Comparison of ENCODE assay signal across 8 cellular contexts in the genomic region with DNA sequence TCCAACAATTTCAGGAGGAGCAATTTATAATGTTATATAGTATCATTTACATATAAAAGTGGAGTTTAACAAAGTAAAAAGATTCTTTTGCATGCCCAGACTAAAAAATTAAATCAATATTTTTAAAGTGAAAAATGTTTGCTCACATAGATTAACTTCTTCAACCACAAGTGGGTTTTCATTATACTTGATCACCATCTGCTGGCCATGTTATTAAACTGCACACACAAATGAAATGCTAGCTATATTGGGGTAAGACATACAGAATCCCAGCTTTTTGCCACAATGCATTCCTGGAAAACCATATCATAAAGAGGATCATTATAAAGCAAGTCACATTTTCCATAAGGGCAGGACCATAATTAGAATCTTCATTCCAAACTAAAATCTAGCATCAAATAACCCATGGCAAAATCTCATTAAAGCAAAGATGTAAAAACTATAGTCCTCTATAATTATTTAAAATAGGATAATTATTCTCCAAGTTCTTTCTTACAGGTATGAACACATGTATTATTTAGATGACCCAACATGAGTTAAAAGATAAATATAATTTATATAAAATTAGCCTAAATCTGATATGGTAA. TPM values are rescaled to one million over a fixed set of nuclear protein-coding genes. Genes with fewer than 3 reads are reported as not detected.
DNase-seq lines count a peak whose midpoint lies in the region; ATAC-seq, FAIRE-seq and TF ChIP-seq lines count a peak whose summit lies in the region.

No MANE protein-coding gene starts in this region.

- no peak overlapping the region for H3K9ac ChIP-seq in endothelial cell of umbilical vein (replicated peaks; ENCODE audit: extremely low read depth, insufficient read depth, low read length)

- H3K27ac ChIP-seq in endothelial cell of umbilical vein (ENCODE audit: insufficient read depth, low read depth, low read length): no peak overlapping the region

- peaks cover 4% of the 10 kb centered on the region for H3K4me1 Mint-ChIP-seq in neural crest cell

- H3K27me3 Mint-ChIP-seq in neural crest cell (ENCODE audit: low read depth): no peaks in the 10 kb centered on the region

- H3K4me1 ChIP-seq in endothelial cell of umbilical vein (ENCODE audit: control insufficient read depth, extremely low read depth, insufficient read depth, low read length): no peaks in the 10 kb centered on the region

- no peaks in the 10 kb centered on the region for H4K20me1 ChIP-seq in endothelial cell of umbilical vein (replicated peaks; ENCODE audit: control insufficient read depth, extremely low read depth, insufficient read depth, low read length)

- no TSS peak for BruUV-seq in endothelial cell of umbilical vein (replicated peaks; lab: Mats Ljungman, UMichigan)

- no peak overlapping the region for H3K4me2 ChIP-seq in endothelial cell of umbilical vein (ENCODE audit: insufficient read depth, low read length)

- no peaks in the 10 kb centered on the region for H3K79me2 ChIP-seq in endothelial cell of umbilical vein (ENCODE audit: control insufficient read depth, insufficient read depth, low read length)

- intact Hi-C loops in endothelial cell of umbilical vein (cut with micrococcal nuclease): loop anchor here (1.0 to 2.0 kb wide), 5 partner anchors 177 to 934 kb away; a partner anchor contains a TSS

- POLR2A ChIA-PET in endothelial cell of umbilical vein (lab: Charles Lee): no interaction called here

- DNase-seq in NCI-H2081 (lab: John Stamatoyannopoulos, UW) (peak; percentile 35 to 60), NCI-H2081 treated with DMSO at 0.1 percent for 48 hours (lab: John Stamatoyannopoulos, UW) (no peak), HuH-7.5 (ENCODE audit: low spot score) (peak; percentile 56), RCC 7860 (ENCODE audit: low spot score) (peak; percentile 27), endothelial cell of umbilical vein (ENCODE audit: low read depth, low spot score) (peak; percentile 72), neural crest cell (ENCODE audit: low read depth, low spot score) (peak; percentile 16)

- peaks cover 2% of the 10 kb centered on the region for H3K9me3 Mint-ChIP-seq in neural crest cell

- H3K9me3 ChIP-seq in endothelial cell of umbilical vein (replicated peaks; ENCODE audit: control insufficient read depth, insufficient read depth, low read length): no peaks in the 10 kb centered on the region

- TF ChIP-seq CTCF in endothelial cell of umbilical vein (IDR thresholded peaks at IDR 0.05; ENCODE audit: extremely low read depth in 1 of 2, insufficient read depth in 1 of 2, low read depth in 1 of 2, low read length in 2 of 2) (peak; percentile 33 to 45), neural crest cell (conservative IDR thresholded peaks at IDR 0.05) (peak; percentile 88)

- H3K4me3 ChIP-seq in endothelial cell of umbilical vein (replicated peaks in 1 of 3; ENCODE audit: insufficient read depth in 1 of 3, low read depth in 1 of 3, low read length in 3 of 3): no peak overlapping the region

- no peaks in the 10 kb centered on the region for H3K9me1 ChIP-seq in endothelial cell of umbilical vein (replicated peaks; ENCODE audit: control insufficient read depth, extremely low read depth, insufficient read depth, low read length)

- H3K27me3 ChIP-seq in endothelial cell of umbilical vein (ENCODE audit: control insufficient read depth in 2 of 2, insufficient read depth in 2 of 2, low read length in 2 of 2): no peaks in the 10 kb centered on the region

- H3K4me3 Mint-ChIP-seq in neural crest cell: no peak overlapping the region

- TF ChIP-seq POLR2A in endothelial cell of umbilical vein (IDR thresholded peaks at IDR 0.05; ENCODE audit: low read depth, low read length): no peak

- dilution Hi-C loops in endothelial cell of umbilical vein (cut with MboI; ENCODE audit: extremely low pct_ligation_motif_present, low sequenced_read_pairs): no loop called here

- H3K36me3 ChIP-seq in endothelial cell of umbilical vein (ENCODE audit: control insufficient read depth in 2 of 2, extremely low read depth in 1 of 2, insufficient read depth in 2 of 2, low read length in 2 of 2): no peaks in the 10 kb centered on the region

- FAIRE-seq in RCC 7860 (lab: Jason Lieb, UNC) (peak; percentile 90), endothelial cell of umbilical vein (lab: Jason Lieb, UNC) (peak; percentile 90)

- ATAC-seq in HG03469 (IDR thresholded peaks at IDR 0.05; ENCODE audit: unreplicated experiment) (no peak), GM18909 (IDR thresholded peaks at IDR 0.05; ENCODE audit: poor library complexity, unreplicated experiment) (no peak)

- peaks cover 10% of the 10 kb centered on the region for H3K36me3 Mint-ChIP-seq in neural crest cell (ENCODE audit: low read depth)

- no peak overlapping the region for H2AFZ ChIP-seq in endothelial cell of umbilical vein (ENCODE audit: low read depth, low read length)

- CTCF ChIA-PET in endothelial cell of umbilical vein (lab: Charles Lee): interaction anchor here (0.6 to 5.9 kb wide), 40 partner anchors 11 to 1028 kb away, joined by 3 to 119 read pairs (median 4); a partner anchor contains a TSS

- no peak overlapping the region for H3K27ac Mint-ChIP-seq in neural crest cell (ENCODE audit: unreplicated experiment)

TF ChIP-seq in endothelial cell of umbilical vein, 7 proteins besides CTCF, POLR2A, EP300 and RAD21:
- TF ChIP-seq EZH2 (IDR thresholded peaks at IDR 0.05; ENCODE audit: borderline replicate concordance, low read depth, low read length, severe bottlenecking) (no peak), MYC (IDR thresholded peaks at IDR 0.05; ENCODE audit: low read depth, low read length) (no peak), FOS (IDR thresholded peaks at IDR 0.05; ENCODE audit: borderline replicate concordance, insufficient read depth, low read length) (no peak), JUN (IDR thresholded peaks at IDR 0.05; ENCODE audit: borderline replicate concordance, insufficient read depth, insufficient read length, low read depth) (no peak), GATA2 (IDR thresholded peaks at IDR 0.05; ENCODE audit: insufficient read depth, insufficient read length, low read depth, low read length) (no peak), POLR2AphosphoS5 (IDR thresholded peaks at IDR 0.05; ENCODE audit: insufficient read depth, low read depth, low read length) (no peak)
- TF ChIP-seq, protein P1, sequence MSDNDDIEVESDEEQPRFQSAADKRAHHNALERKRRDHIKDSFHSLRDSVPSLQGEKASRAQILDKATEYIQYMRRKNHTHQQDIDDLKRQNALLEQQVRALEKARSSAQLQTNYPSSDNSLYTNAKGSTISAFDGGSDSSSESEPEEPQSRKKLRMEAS (IDR thresholded peaks at IDR 0.05; ENCODE audit: insufficient read depth, insufficient read length): no peak

RNA-seq across cellular contexts. Expression of a gene that starts 26.3 kb away (rescaled TPM):
- total RNA-seq in endothelial cell of umbilical vein (21.3 and 25.3 TPM in 2 replicates), neural crest cell (24.5 and 26.6 TPM in 2 replicates)
- 1.4 and 1.5 TPM in 2 replicates for polyA plus RNA-seq in endothelial cell of umbilical vein
- 5.6 and 10.3 TPM in 2 replicates for polyA plus RNA-seq in endothelial cell of umbilical vein (2011; cell fraction: cytosol; rRNA removed)
- 8.6 and 9.7 TPM in 2 replicates for polyA plus RNA-seq in endothelial cell of umbilical vein (2011; cell fraction: nucleus; rRNA removed)
- polyA plus RNA-seq in endothelial cell of umbilical vein (2012): 8.9 and 9.4 TPM in 2 replicates
- polyA minus RNA-seq in endothelial cell of umbilical vein: 6.4 and 10.6 TPM in 2 replicates
- polyA minus RNA-seq in endothelial cell of umbilical vein (2011; cell fraction: cytosol; rRNA and poly(A)+ RNA removed): 0.51 TPM
- 25.7 and 31.2 TPM in 2 replicates for polyA minus RNA-seq in endothelial cell of umbilical vein (2011; cell fraction: nucleus; rRNA and poly(A)+ RNA removed)
